Comparison of ENCODE assay signal across 16 cellular contexts in genomic region chr1:38549191-38549590, GRCh38.
"Had no signal": no experiment of that assay in that cellular context is flagged by ENCODE, and none has a peak within 500 bp of the region (broad histone marks: within the 10 kb centered on the region; RNA-seq: fewer than 3 reads in every experiment).

No MANE protein-coding gene starts in this region.

- ATAC-seq: heart left ventricle, left lobe of liver, natural killer cell, right cardiac atrium, upper lobe of right lung had no signal

- DNase-seq: esophagus squamous epithelium; foreskin fibroblast; heart left ventricle; kidney glomerular epithelial cell; mammary epithelial cell; natural killer cell; right cardiac atrium; small intestine; stimulated activated CD4-positive, alpha-beta T cell treated with anti-CD3 and anti-CD28 coated beads, Interleukin-12 subunit alpha, Interleukin-12 subunit beta, amount 100 ng/mL, for 4 hours; stimulated activated naive CD4-positive, alpha-beta T cell treated with Interleukin-2 at 50 U/mL for 16 hours; testis; upper lobe of right lung had no signal

- FAIRE-seq: colon, islet of Langerhans, small intestine had no signal

- H3K27ac ChIP-seq: esophagus squamous epithelium, heart left ventricle, testis, upper lobe of right lung, vagina had no signal
